21 cellular contexts compared by ENCODE assay signal in genomic region chr11:35918716-35919115, GRCh38. TPM values are rescaled to one million over a fixed set of nuclear protein-coding genes. Genes with fewer than 3 reads are reported as not detected.
DNase-seq lines count a peak whose midpoint lies in the region; FAIRE-seq and TF ChIP-seq lines count a peak whose summit lies in the region.
"Had no signal": no experiment of that assay in that cellular context is flagged by ENCODE, and none has a peak within 500 bp of the region (broad histone marks: within the 10 kb centered on the region; RNA-seq: fewer than 3 reads in every experiment).

No MANE protein-coding gene starts in this region.

- no CpG with 5 or more reads among the region's 2 CpGs for WGBS in neuronal stem cell (ENCODE audit: extremely low coverage in 2 of 2, insufficient read length in 2 of 2, insufficient replicate concordance in 1 of 2), 2 donors
- 90 to 95% (median 93%) methylated on average over 2 of the region's 2 CpGs for WGBS in adrenal gland, 4 donors

- H2BK5ac ChIP-seq in neuronal stem cell (ENCODE audit: low read length): no peak overlapping the region

- no peak overlapping the region for H3K14ac ChIP-seq in neuronal stem cell (ENCODE audit: low read length)

- H3K18ac ChIP-seq in neuronal stem cell (ENCODE audit: low read length): no peak overlapping the region

- H3K79me1 ChIP-seq in neuronal stem cell (ENCODE audit: low read depth, low read length): no peaks in the 10 kb centered on the region

- H2BK120ac ChIP-seq in neuronal stem cell (ENCODE audit: low read depth, low read length): no peak overlapping the region

- H3K4me2 ChIP-seq in neuronal stem cell (ENCODE audit: insufficient read depth, low read length, poor library complexity, severe bottlenecking): no peak overlapping the region

- intact Hi-C loops in adrenal gland (cut with DNase I): no loop called here

- peak; percentile 33 for FAIRE-seq in GM12891 (lab: Jason Lieb, UNC)
- FAIRE-seq: astrocyte had no signal

- H3K36me3 ChIP-seq in neuronal stem cell (replicated peaks in 1 of 2; ENCODE audit: control insufficient read depth in 2 of 2, insufficient read depth in 2 of 2, low read length in 2 of 2): no peaks in the 10 kb centered on the region
- no peaks in the 10 kb centered on the region for H3K36me3 ChIP-seq in adrenal gland (replicated peaks in 1 of 2)
- H3K36me3 ChIP-seq: thoracic aorta had no signal

- H3K9me3 ChIP-seq in neuronal stem cell (replicated peaks in 1 of 2; ENCODE audit: control insufficient read depth in 2 of 2, insufficient read depth in 1 of 2, low read depth in 1 of 2, low read length in 2 of 2): no peaks in the 10 kb centered on the region
- no peaks in the 10 kb centered on the region for H3K9me3 ChIP-seq in adrenal gland (replicated peaks in 1 of 3)
- H3K9me3 ChIP-seq: thoracic aorta had no signal

- H2BK12ac ChIP-seq in neuronal stem cell (ENCODE audit: low read length): no peak overlapping the region

- H2AFZ ChIP-seq in neuronal stem cell (ENCODE audit: low read length): peak overlapping the region; percentile 32

- no peak overlapping the region for H4K8ac ChIP-seq in neuronal stem cell (ENCODE audit: low read depth, low read length)

- H3K4me1 ChIP-seq in neuronal stem cell (ENCODE audit: control insufficient read depth in 2 of 2, insufficient read depth in 1 of 2, low read depth in 1 of 2, low read length in 2 of 2) (peaks cover 11 to 21% of the 10 kb centered on the region in 2 donors), adrenal gland (replicated peaks in 1 of 2) (no peaks in the 10 kb centered on the region)

- no peak overlapping the region for H3K9ac ChIP-seq in neuronal stem cell (ENCODE audit: low read depth, low read length, poor library complexity)

- no peak overlapping the region for H3K4ac ChIP-seq in neuronal stem cell (ENCODE audit: low read length)

- no peak overlapping the region for H4K91ac ChIP-seq in neuronal stem cell (ENCODE audit: low read depth, low read length, poor library complexity)

- H3K27ac ChIP-seq in cingulate gyrus (ENCODE audit: low read depth, low read length) (peak overlapping the region; percentile 26), neuronal stem cell (replicated peaks; ENCODE audit: low read length) (peak overlapping the region; percentile 86), adrenal gland (no peak overlapping the region)
- H3K27ac ChIP-seq: SK-N-MC, skin epidermis, thoracic aorta had no signal

- H2AK5ac ChIP-seq in neuronal stem cell (ENCODE audit: low read depth, low read length): no peak overlapping the region

- H3K27me3 ChIP-seq in neuronal stem cell (ENCODE audit: control insufficient read depth in 3 of 3, insufficient read depth in 3 of 3, low read depth in 1 of 3, low read length in 3 of 3) (no peaks in the 10 kb centered on the region), adrenal gland (no peaks in the 10 kb centered on the region)

- TF ChIP-seq CTCF in adrenal gland (IDR thresholded peaks at IDR 0.05): no peak

- no peak overlapping the region for H3K23ac ChIP-seq in neuronal stem cell (ENCODE audit: low read depth, low read length, poor library complexity)

- no peak overlapping the region for H2BK15ac ChIP-seq in neuronal stem cell (ENCODE audit: low read length)

- no peak for TF ChIP-seq POLR2A in GM12891 (IDR thresholded peaks at IDR 0.05; ENCODE audit: low read depth, low read length)
- TF ChIP-seq POLR2A in adrenal gland (IDR thresholded peaks at IDR 0.05): no peak

- H3K4me3 ChIP-seq in neuronal stem cell (ENCODE audit: low read length in 2 of 2) (no peak overlapping the region), adrenal gland (no peak overlapping the region)
- H3K4me3 ChIP-seq: SK-N-MC, skin epidermis, thoracic aorta had no signal

- DNase-seq in GM12891 (ENCODE audit: insufficient read length, low spot score) (no peak), NCI-H1930 (lab: John Stamatoyannopoulos, UW) (peak; percentile 60 to 67), neuronal stem cell (ENCODE audit: low spot score) (peak; percentile 21), ureter (ENCODE audit: low spot score) (no peak), globus pallidus (ENCODE audit: low spot score) (no peak), adrenal gland (no peak)
- DNase-seq: activated CD4-positive, alpha-beta T cell treated with anti-CD3 and anti-CD28 coated beads, Interleukin-2, amount 10 ng/mL, durations not matched to agents 24 days and 14 days; activated CD8-positive, alpha-beta memory T cell treated with anti-CD3 and anti-CD28 coated beads, Interleukin-2, amount 10 ng/mL, durations not matched to agents 7 days and 5 days; CD4-positive, alpha-beta memory T cell; DND-41; left cardiac atrium; natural killer cell; RPMI8226; stimulated activated CD4-positive, alpha-beta T cell treated with anti-CD3 and anti-CD28 coated beads, Interleukin-1b, Interleukin-23, amount 100 ng/mL, for 48 hours; stimulated activated naive B cell treated with anti-CD40 and anti-IgM and Interleukin-4, amounts not matched to agents 10 μg/mL and 1 μg/mL and 100 μg/mL, for 72 hours; T-helper 2 cell had no signal

TF ChIP-seq in GM12891, 5 proteins besides CTCF, POLR2A, EP300 and RAD21:
- no peak for TF ChIP-seq PAX5 (IDR thresholded peaks at IDR 0.05; ENCODE audit: insufficient read depth, low read length, severe bottlenecking)

RNA-seq across cellular contexts. Expression of gene LDLRAD3, which starts 25.1 kb away (rescaled TPM):
- polyA plus RNA-seq in GM12891 (2012; ENCODE audit: low read depth, missing spikeins): 1.2 TPM
- polyA plus RNA-seq in neuronal stem cell (2013, experiment 1 of 2): 53.5 TPM
- 54.7 TPM for polyA plus RNA-seq in neuronal stem cell (2013, experiment 2 of 2)
- total RNA-seq in ureter (14.9 TPM), adrenal gland (10 to 100 TPM in 6 of 8 donors, 1 to 10 TPM in 2; 7.5 to 16.4 (median 10.4) TPM)
- 10 to 100 TPM in 1 of 3 donors, 1 to 10 TPM in 2; 5.4 to 16.7 (median 6.3) TPM for polyA plus RNA-seq in adrenal gland
- total RNA-seq: activated CD8-positive, alpha-beta memory T cell treated with anti-CD3 and anti-CD28 coated beads, Interleukin-2, amount 10 ng/mL, durations not matched to agents 7 days and 5 days; CD4-positive, alpha-beta memory T cell had no signal
- polyA plus RNA-seq: CD4-positive, alpha-beta memory T cell had no signal

Comparison
In these comparisons a context has a peak if more than half of its experiments do, and no peak if none do; other contexts are left out.
1. DNase-seq: peak in NCI-H1930 (2 of 2) and neuronal stem cell (single experiment); none in GM12891 (single experiment), ureter (single experiment), globus pallidus (single experiment) and adrenal gland (0 of 7).
2. H3K27ac ChIP-seq: peak in cingulate gyrus (single experiment) and neuronal stem cell (single experiment); none in adrenal gland (0 of 5).